8 cellular contexts compared by ENCODE assay signal in the genomic region with DNA sequence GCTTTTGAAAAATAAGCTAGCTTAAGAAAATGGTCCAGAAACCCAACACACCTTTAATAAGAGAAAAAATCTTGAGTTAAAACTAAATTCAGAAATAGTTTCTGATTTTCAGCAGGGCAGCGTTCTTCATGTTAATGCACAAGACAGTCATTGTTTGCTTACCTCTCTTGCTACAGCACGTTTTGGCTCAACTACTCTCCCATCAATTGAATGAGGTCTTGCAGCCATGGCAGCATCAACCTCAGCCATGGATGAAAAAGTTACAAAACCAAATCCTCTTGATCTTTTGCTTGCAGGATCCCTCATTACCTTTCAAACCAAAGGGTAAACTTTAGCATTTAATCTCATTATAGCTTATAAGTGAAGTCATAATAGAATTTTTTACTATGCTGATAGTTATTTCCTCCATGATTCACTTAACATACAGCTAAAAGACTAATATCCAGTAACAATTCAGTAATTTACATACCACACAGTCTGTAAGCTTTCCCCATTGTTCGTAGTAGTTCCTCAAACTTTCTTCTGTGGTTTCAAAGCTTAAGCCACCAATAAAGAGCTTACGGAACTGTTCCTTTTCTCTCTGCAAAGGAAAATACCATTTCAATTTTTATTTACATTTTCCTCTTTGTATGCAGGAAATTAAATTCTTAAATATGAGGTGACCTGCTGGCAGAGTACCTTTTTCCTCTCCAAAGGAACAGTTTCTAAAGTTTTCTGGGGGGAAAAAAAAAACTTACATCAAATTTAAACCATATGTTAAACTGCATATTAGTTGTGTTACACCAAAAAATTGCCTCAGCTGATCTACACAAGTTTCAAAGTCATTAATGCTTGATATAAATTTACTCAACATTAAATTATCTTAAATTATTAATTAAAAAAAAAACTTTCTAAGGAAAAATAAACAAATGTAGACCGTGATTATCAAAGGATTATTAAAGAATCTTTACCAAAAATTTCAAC. TPM values are rescaled to one million over a fixed set of nuclear protein-coding genes. Genes with fewer than 3 reads are reported as not detected.
DNase-seq lines count a peak whose midpoint lies in the region; ATAC-seq and TF ChIP-seq lines count a peak whose summit lies in the region.

No MANE protein-coding gene starts in this region.

- H3K36me3 ChIP-seq in BE2C: peaks cover 77% of the 10 kb centered on the region
- H3K36me3 ChIP-seq in KMS-11 (ENCODE audit: insufficient read depth): peaks cover 66% of the 10 kb centered on the region
- H3K36me3 ChIP-seq in mucosa of stomach (ENCODE audit: control insufficient read depth, insufficient read depth, low read length): peaks cover 17% of the 10 kb centered on the region

- H3K4me2 ChIP-seq in KMS-11: peak overlapping the region; percentile 82

- H3K79me2 ChIP-seq in KMS-11 (ENCODE audit: insufficient read depth, low read depth): peaks cover 89% of the 10 kb centered on the region

- H3K27me3 ChIP-seq in BE2C (no peaks in the 10 kb centered on the region), KMS-11 (ENCODE audit: insufficient read depth, low read depth) (no peaks in the 10 kb centered on the region), mucosa of stomach (ENCODE audit: control insufficient read depth, insufficient read depth, low read length) (no peaks in the 10 kb centered on the region)

- ATAC-seq in HG03135 (IDR thresholded peaks at IDR 0.05; ENCODE audit: unreplicated experiment): no peak
- no peak for ATAC-seq in GM19035 (IDR thresholded peaks at IDR 0.05; ENCODE audit: unreplicated experiment)

- H3K4me1 ChIP-seq in BE2C (peaks cover 21% of the 10 kb centered on the region), KMS-11 (ENCODE audit: low read depth, poor library complexity, severe bottlenecking) (peaks cover 56% of the 10 kb centered on the region), mucosa of stomach (ENCODE audit: control insufficient read depth, insufficient read depth, low read length) (peaks cover 28% of the 10 kb centered on the region)

- no peaks in the 10 kb centered on the region for H3K9me3 ChIP-seq in BE2C
- H3K9me3 ChIP-seq in mucosa of stomach (ENCODE audit: control insufficient read depth, low read length): no peaks in the 10 kb centered on the region

- H3K4me3 ChIP-seq in BE2C (ENCODE audit: low read depth, low read length): peak overlapping the region; percentile 85
- H3K4me3 ChIP-seq in KMS-11 (IDR thresholded peaks at IDR 0.05; ENCODE audit: insufficient read depth, low read depth, low read length): no peak overlapping the region
- H3K4me3 ChIP-seq in astrocyte of the cerebellum (ENCODE audit: low read depth, low read length): peak overlapping the region; percentile 100
- H3K4me3 ChIP-seq in mucosa of stomach (ENCODE audit: low read length): no peak overlapping the region

- H3K9ac ChIP-seq in KMS-11 (peak overlapping the region; percentile 98), mucosa of stomach (ENCODE audit: low read length) (peak overlapping the region; percentile 23)

- no peak for TF ChIP-seq CTCF in BE2C (IDR thresholded peaks at IDR 0.05; ENCODE audit: low read depth, low read length)
- TF ChIP-seq CTCF in KMS-11 (conservative IDR thresholded peaks at IDR 0.05; ENCODE audit: low read depth, low read length): no peak
- TF ChIP-seq CTCF in astrocyte of the cerebellum (IDR thresholded peaks at IDR 0.05; ENCODE audit: low read depth, low read length, missing control alignments): no peak

- peak overlapping the region; percentile 94 for H3K27ac ChIP-seq in KMS-11

- in situ Hi-C loops in astrocyte of the cerebellum (cut with HindIII; ENCODE audit: low sequenced_read_pairs): loop anchor here (5.0 kb wide), 1 partner anchor 105 kb away; no protein-coding TSS in a partner anchor

- H4K20me1 ChIP-seq in KMS-11 (ENCODE audit: insufficient read depth): peaks cover 74% of the 10 kb centered on the region

- DNase-seq in BE2C (no peak), astrocyte of the cerebellum (ENCODE audit: low read depth) (no peak), Ammon's horn (ENCODE audit: low spot score) (no peak), NCI-H1694 (lab: John Stamatoyannopoulos, UW) (no peak)

- H2AFZ ChIP-seq in KMS-11 (ENCODE audit: low read depth): no peak overlapping the region

RNA-seq across cellular contexts. Expression of a gene that starts 3.1 kb away (rescaled TPM):
- polyA plus RNA-seq in BE2C (2012; ENCODE audit: insufficient read depth, insufficient read length, low read depth): 559 TPM

RNA-seq across cellular contexts. Expression of a gene that starts 4.1 kb away (rescaled TPM):
- polyA plus RNA-seq in BE2C (2012; ENCODE audit: insufficient read depth, insufficient read length, low read depth): 138 TPM

RNA-seq across cellular contexts. Expression of a gene that starts 45.4 kb away (rescaled TPM):
- polyA plus RNA-seq in BE2C (2012; ENCODE audit: insufficient read depth, insufficient read length, low read depth): 4.2 TPM

Comparison
In these comparisons a context has a peak if more than half of its experiments do, and no peak if none do; other contexts are left out.
1. H3K4me3 ChIP-seq: peak in BE2C (single experiment) and astrocyte of the cerebellum (single experiment); none in KMS-11 (single experiment) and mucosa of stomach (single experiment).